In genomic region chr9:113403651-113404050, GRCh38 we compare ENCODE assay signal across 18 cellular contexts. TPM values are rescaled to one million over a fixed set of nuclear protein-coding genes. Genes with fewer than 3 reads are reported as not detected.
DNase-seq lines count a peak whose midpoint lies in the region; ATAC-seq and TF ChIP-seq lines count a peak whose summit lies in the region.
"Had no signal": no experiment of that assay in that cellular context is flagged by ENCODE, and none has a peak within 500 bp of the region (broad histone marks: within the 10 kb centered on the region; RNA-seq: fewer than 3 reads in every experiment).

No MANE protein-coding gene starts in this region.

- no peak overlapping the region for H3K27ac ChIP-seq in colonic mucosa

- no peak for TF ChIP-seq CTCF in colonic mucosa (IDR thresholded peaks at IDR 0.05)

- peaks cover 13% of the 10 kb centered on the region for H3K36me3 ChIP-seq in adipocyte (ENCODE audit: control insufficient read depth, insufficient read depth, low read length, severe bottlenecking)
- H3K36me3 ChIP-seq in colonic mucosa = no peaks in the 10 kb centered on the region

- no peak for DNase-seq in activated CD4-positive, alpha-beta T cell treated with anti-CD3 and anti-CD28 coated beads for 36 hours
- no peak for DNase-seq in activated CD4-positive, alpha-beta T cell treated with anti-CD3 and anti-CD28 coated beads for 48 hours
- DNase-seq in adipocyte (ENCODE audit: low read depth) = peak; percentile 45
- DNase-seq in pons (ENCODE audit: low spot score) = peak; percentile 30
- no peak for DNase-seq in colonic mucosa
- DNase-seq: 8988T; activated CD4-positive, alpha-beta T cell treated with anti-CD3 and anti-CD28 coated beads for 1 hour; C1 segment of cervical spinal cord; DMS53; effector memory CD8-positive, alpha-beta T cell; HCEC 1CT; left colon; NCI-H2081 treated with DMSO at 0.1 percent for 48 hours; NCI-H69; stimulated activated naive CD4-positive, alpha-beta T cell treated with Interleukin-2 at 50 U/mL for 16 hours had no signal

- no peaks in the 10 kb centered on the region for H3K27me3 Mint-ChIP-seq in activated CD4-positive, alpha-beta T cell treated with anti-CD3 and anti-CD28 coated beads for 36 hours
- H3K27me3 Mint-ChIP-seq: activated naive CD4-positive, alpha-beta T cell treated with anti-CD3 and anti-CD28 coated beads, Interleukin-2, amount 50 U/mL, for 24 hours; effector memory CD8-positive, alpha-beta T cell; type B pancreatic cell had no signal

- H3K4me1 Mint-ChIP-seq in activated CD4-positive, alpha-beta T cell treated with anti-CD3 and anti-CD28 coated beads for 36 hours = peaks cover 36% of the 10 kb centered on the region

- peak overlapping the region; percentile 55 for H3K9ac ChIP-seq in adipocyte (ENCODE audit: low read length)
- no peak overlapping the region for H3K9ac ChIP-seq in colonic mucosa (ENCODE audit: low read depth in 2 of 2, low read length in 2 of 2)

- H3K4me3 ChIP-seq in adipocyte (ENCODE audit: low read length) = no peak overlapping the region
- no peak overlapping the region for H3K4me3 ChIP-seq in colonic mucosa

- CTCF ChIA-PET in activated CD4-positive, alpha-beta T cell treated with anti-CD3 and anti-CD28 coated beads for 36 hours (lab: Charles Lee) = interaction anchor here (0.6 to 4.3 kb wide), 9 partner anchors 10 to 255 kb away, joined by 3 to 37 read pairs (median 5); partner anchors contain the start of genes CDC26 and PRPF4

- H3K9me3 Mint-ChIP-seq in activated CD4-positive, alpha-beta T cell treated with anti-CD3 and anti-CD28 coated beads for 36 hours (ENCODE audit: low read depth) = no peaks in the 10 kb centered on the region
- H3K9me3 Mint-ChIP-seq: activated naive CD4-positive, alpha-beta T cell treated with anti-CD3 and anti-CD28 coated beads, Interleukin-2, amount 50 U/mL, for 24 hours; effector memory CD8-positive, alpha-beta T cell; type B pancreatic cell had no signal

- H3K4me3 Mint-ChIP-seq in activated CD4-positive, alpha-beta T cell treated with anti-CD3 and anti-CD28 coated beads for 36 hours = no peak overlapping the region
- H3K4me3 Mint-ChIP-seq: activated naive CD4-positive, alpha-beta T cell treated with anti-CD3 and anti-CD28 coated beads, Interleukin-2, amount 50 U/mL, for 24 hours; effector memory CD8-positive, alpha-beta T cell; type B pancreatic cell had no signal

- POLR2A ChIA-PET in activated CD4-positive, alpha-beta T cell treated with anti-CD3 and anti-CD28 coated beads for 36 hours (lab: Charles Lee) = no interaction called here

- intact Hi-C loops in activated CD4-positive, alpha-beta T cell treated with anti-CD3 and anti-CD28 coated beads for 36 hours (cut with DNase I, micrococcal nuclease) = no loop called here
- intact Hi-C loops in colonic mucosa (cut with DNase I) = loop anchor here (2.0 kb wide), 1 partner anchor 93 kb away; no protein-coding TSS in a partner anchor

- H3K36me3 Mint-ChIP-seq in activated CD4-positive, alpha-beta T cell treated with anti-CD3 and anti-CD28 coated beads for 36 hours (ENCODE audit: low read depth) = peaks cover 18% of the 10 kb centered on the region

- no peak for ATAC-seq in activated CD4-positive, alpha-beta T cell treated with anti-CD3 and anti-CD28 coated beads for 36 hours
- ATAC-seq in HG02571 (IDR thresholded peaks at IDR 0.05; ENCODE audit: unreplicated experiment) = no peak
- ATAC-seq: effector memory CD8-positive, alpha-beta T cell; left colon had no signal

- peak overlapping the region; percentile 47 for H3K27ac Mint-ChIP-seq in activated CD4-positive, alpha-beta T cell treated with anti-CD3 and anti-CD28 coated beads for 36 hours
- H3K27ac Mint-ChIP-seq: activated naive CD4-positive, alpha-beta T cell treated with anti-CD3 and anti-CD28 coated beads, Interleukin-2, amount 50 U/mL, for 24 hours; type B pancreatic cell had no signal

- H3K4me1 ChIP-seq in adipocyte (ENCODE audit: control insufficient read depth, insufficient read depth, low read length) (peaks cover 28% of the 10 kb centered on the region), colonic mucosa (no peaks in the 10 kb centered on the region)

- H3K27me3 ChIP-seq in adipocyte (replicated peaks; ENCODE audit: control insufficient read depth, insufficient read depth, low read length) (no peaks in the 10 kb centered on the region), colonic mucosa (no peaks in the 10 kb centered on the region)

- H3K9me3 ChIP-seq in adipocyte (ENCODE audit: control insufficient read depth, low read length) = no peaks in the 10 kb centered on the region
- H3K9me3 ChIP-seq in colonic mucosa = no peaks in the 10 kb centered on the region

RNA-seq across cellular contexts. Expression of gene ALAD, which starts 2.6 kb away (rescaled TPM):
- 10 to 100 TPM; 20.2 to 30.1 TPM for total RNA-seq in activated CD4-positive, alpha-beta T cell treated with anti-CD3 and anti-CD28 coated beads for 36 hours
- total RNA-seq in colonic mucosa = 10 to 100 TPM; 50.3 to 51.4 TPM

RNA-seq across cellular contexts. Expression of gene POLE3, which starts 6.8 kb away (rescaled TPM):
- 10 to 100 TPM; 53.3 to 57.4 TPM for total RNA-seq in activated CD4-positive, alpha-beta T cell treated with anti-CD3 and anti-CD28 coated beads for 36 hours
- 10 to 100 TPM; 27.0 to 46.6 TPM for total RNA-seq in colonic mucosa

RNA-seq across cellular contexts. Expression of gene C9orf43, which starts 6.9 kb away (rescaled TPM):
- total RNA-seq in activated CD4-positive, alpha-beta T cell treated with anti-CD3 and anti-CD28 coated beads for 36 hours = 1 to 10 TPM in 1 of 2 experiments, under 1 TPM in 1; 0.91 to 1.1 TPM
- total RNA-seq in colonic mucosa = under 1 TPM; 0.57 to 0.61 TPM

RNA-seq across cellular contexts. Expression of gene HDHD3, which starts 26.9 kb away (rescaled TPM):
- 10 to 100 TPM; 12.7 to 16.5 TPM for total RNA-seq in activated CD4-positive, alpha-beta T cell treated with anti-CD3 and anti-CD28 coated beads for 36 hours
- total RNA-seq in colonic mucosa = 100 to 1,000 TPM; 132 to 141 TPM

RNA-seq across cellular contexts. Expression of gene BSPRY, which starts 54.3 kb away (rescaled TPM):
- 1 to 10 TPM; 5.7 to 6.6 TPM for total RNA-seq in activated CD4-positive, alpha-beta T cell treated with anti-CD3 and anti-CD28 coated beads for 36 hours
- total RNA-seq in colonic mucosa = 10 to 100 TPM; 25.6 to 34.2 TPM

Comparison
In these comparisons a context has a peak if more than half of its experiments do, and no peak if none do; other contexts are left out.
1. DNase-seq: peak in adipocyte (single experiment) and pons (single experiment); none in activated CD4-positive, alpha-beta T cell treated with anti-CD3 and anti-CD28 coated beads for 36 hours (single experiment), activated CD4-positive, alpha-beta T cell treated with anti-CD3 and anti-CD28 coated beads for 48 hours (single experiment) and colonic mucosa (single experiment).